Comparison of ENCODE assay signal across 10 cellular contexts in genomic region chr4:92305878-92306520, GRCh38. TPM values are rescaled to one million over a fixed set of nuclear protein-coding genes. Genes with fewer than 3 reads are reported as not detected.
DNase-seq lines count a peak whose midpoint lies in the region; ATAC-seq, FAIRE-seq and TF ChIP-seq lines count a peak whose summit lies in the region.
"Had no signal": no experiment of that assay in that cellular context is flagged by ENCODE, and none has a peak within 500 bp of the region (broad histone marks: within the 10 kb centered on the region; RNA-seq: fewer than 3 reads in every experiment).

No MANE protein-coding gene starts in this region.

- H3K27ac ChIP-seq in pancreas, result no peak overlapping the region
- H3K27ac ChIP-seq: body of pancreas had no signal

- no peak for FAIRE-seq in pancreas (lab: Jason Lieb, UNC)
- FAIRE-seq: RCC 7860 had no signal

- peak overlapping the region; percentile 86 for H3K9ac ChIP-seq in NT2/D1 (ENCODE audit: insufficient read length, low read depth)

- no peaks in the 10 kb centered on the region for H3K36me3 ChIP-seq in NT2/D1 (ENCODE audit: insufficient read depth, insufficient read length, low read length)
- H3K36me3 ChIP-seq in pancreas, result no peaks in the 10 kb centered on the region

- intact Hi-C loops in Right ventricle myocardium superior (cut with DNase I), result no loop called here
- intact Hi-C loops in pancreas (cut with DNase I), result no loop called here

- no peaks in the 10 kb centered on the region for H3K4me1 ChIP-seq in NT2/D1 (ENCODE audit: insufficient read depth, insufficient read length)
- H3K4me1 ChIP-seq in pancreas, result peaks cover 2 to 8% (median 4%) of the 10 kb centered on the region in 3 donors

- no peak for TF ChIP-seq CTCF in pancreas (IDR thresholded peaks at IDR 0.05)

- H3K4me3 ChIP-seq in NT2/D1 (ENCODE audit: insufficient read length, low read depth), result peak overlapping the region; percentile 70
- H3K4me3 ChIP-seq in pancreas, result peak overlapping the region in 3 of 4 donors; percentile 7 to 52 (median 30)
- H3K4me3 ChIP-seq: body of pancreas had no signal

- H3K27me3 ChIP-seq in NT2/D1 (ENCODE audit: insufficient read depth, insufficient read length), result peaks cover 10% of the 10 kb centered on the region
- peaks cover 0 to 23% (median 1%) of the 10 kb centered on the region in 4 donors for H3K27me3 ChIP-seq in pancreas

- WGBS in pancreas, 2 donors, result 5% methylated on average over 15 of the region's 15 CpGs

- H3K9me3 ChIP-seq in NT2/D1 (ENCODE audit: insufficient read depth, low read length), result no peaks in the 10 kb centered on the region
- no peaks in the 10 kb centered on the region for H3K9me3 ChIP-seq in pancreas
- H3K9me3 ChIP-seq: body of pancreas had no signal

- ATAC-seq in Right ventricle myocardium superior (ENCODE audit: poor library complexity), result peak; percentile 44
- peak in 3 of 4 donors; percentile 42 to 50 (median 47) for ATAC-seq in pancreas
- ATAC-seq in GM19455 (IDR thresholded peaks at IDR 0.05; ENCODE audit: unreplicated experiment), result no peak
- no peak for ATAC-seq in GM21825 (IDR thresholded peaks at IDR 0.05; ENCODE audit: unreplicated experiment)

- peak; percentile 54 for DNase-seq in DMS79 treated with DMSO at 0.1 percent for 48 hours (lab: John Stamatoyannopoulos, UW)
- DNase-seq in NT2/D1 (ENCODE audit: low read depth, low spot score), result no peak
- DNase-seq in Right ventricle myocardium superior, result no peak
- DNase-seq in pancreas, result no peak
- DNase-seq in AG08395 (ENCODE audit: low spot score), result no peak
- no peak for DNase-seq in kidney glomerular epithelial cell (lab: John Stamatoyannopoulos, UW)

RNA-seq across cellular contexts. Expression of gene GRID2, which starts 2.2 kb away (rescaled TPM):
- total RNA-seq in Right ventricle myocardium superior (not detected), pancreas (under 1 TPM in 1 of 6 donors, not detected in 5; 0.39 TPM)
- polyA plus RNA-seq in pancreas, result not detected
- total RNA-seq: body of pancreas had no signal

Comparison
In these comparisons a context has a peak if more than half of its experiments do, and no peak if none do; other contexts are left out.
1. ATAC-seq: peak in Right ventricle myocardium superior (single experiment) and pancreas (3 of 4); none in GM19455 (single experiment) and GM21825 (single experiment).